In the genomic region with DNA sequence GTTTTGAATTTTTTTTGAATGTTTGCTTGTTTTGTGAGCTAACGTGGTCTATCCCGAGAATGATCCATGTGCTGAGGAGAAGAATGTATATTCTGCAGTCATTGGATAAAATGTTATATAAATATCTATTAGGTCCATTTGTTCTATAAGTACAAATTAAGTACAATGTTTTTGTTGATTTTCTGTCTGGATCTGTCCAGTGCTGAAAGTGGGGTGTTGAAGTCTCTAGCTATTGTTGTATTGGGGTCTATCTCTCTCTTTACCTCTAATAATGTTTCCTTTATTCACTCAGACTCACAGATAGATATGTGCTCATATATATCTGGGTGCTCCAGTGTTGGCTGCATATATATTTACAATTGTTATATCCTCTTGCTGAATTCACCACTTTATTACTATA, we compare ENCODE assay signal across 7 cellular contexts.
"Had no signal": no experiment of that assay in that cellular context is flagged by ENCODE, and none has a peak within 500 bp of the region (broad histone marks: within the 10 kb centered on the region; RNA-seq: fewer than 3 reads in every experiment).

No MANE protein-coding gene starts in this region.

- H3K9me3 ChIP-seq: HAP-1 had no signal

- ATAC-seq: HCT116, K562 had no signal

- DNase-seq: GOT3, H7, KG1 had no signal

- H3K4me3 ChIP-seq: HAP-1, K562 had no signal

- H3K36me3 ChIP-seq: HAP-1 had no signal

- FAIRE-seq: HTR-8/SVneo, K562 had no signal

- H3K4me1 ChIP-seq: HAP-1 had no signal
